Comparison of ENCODE assay signal across 1 cellular context in the genomic region with DNA sequence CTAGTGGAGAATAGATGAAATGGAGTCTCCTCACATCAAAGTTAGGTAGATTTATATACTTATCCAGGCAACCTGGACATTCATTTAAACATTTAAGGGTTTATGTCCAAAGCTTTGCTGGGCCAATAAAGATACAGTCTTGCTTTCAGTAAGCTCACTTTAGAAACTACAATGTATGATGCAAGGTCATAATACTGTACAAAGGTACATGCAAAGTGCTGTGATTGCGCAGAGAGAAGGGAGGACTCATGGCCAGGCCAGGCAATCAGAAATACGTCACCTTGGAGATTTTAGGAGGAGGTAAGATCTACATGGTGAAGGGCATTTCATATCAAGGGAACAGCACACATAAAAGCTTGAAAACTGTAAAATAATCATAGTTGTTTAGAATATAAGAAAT.
TF ChIP-seq lines count a peak whose summit lies in the region.

No MANE protein-coding gene starts in this region.

TF ChIP-seq in GM23338, 12 proteins besides CTCF, POLR2A, EP300 and RAD21 (continued from another document):
- TF ChIP-seq, protein P1, sequence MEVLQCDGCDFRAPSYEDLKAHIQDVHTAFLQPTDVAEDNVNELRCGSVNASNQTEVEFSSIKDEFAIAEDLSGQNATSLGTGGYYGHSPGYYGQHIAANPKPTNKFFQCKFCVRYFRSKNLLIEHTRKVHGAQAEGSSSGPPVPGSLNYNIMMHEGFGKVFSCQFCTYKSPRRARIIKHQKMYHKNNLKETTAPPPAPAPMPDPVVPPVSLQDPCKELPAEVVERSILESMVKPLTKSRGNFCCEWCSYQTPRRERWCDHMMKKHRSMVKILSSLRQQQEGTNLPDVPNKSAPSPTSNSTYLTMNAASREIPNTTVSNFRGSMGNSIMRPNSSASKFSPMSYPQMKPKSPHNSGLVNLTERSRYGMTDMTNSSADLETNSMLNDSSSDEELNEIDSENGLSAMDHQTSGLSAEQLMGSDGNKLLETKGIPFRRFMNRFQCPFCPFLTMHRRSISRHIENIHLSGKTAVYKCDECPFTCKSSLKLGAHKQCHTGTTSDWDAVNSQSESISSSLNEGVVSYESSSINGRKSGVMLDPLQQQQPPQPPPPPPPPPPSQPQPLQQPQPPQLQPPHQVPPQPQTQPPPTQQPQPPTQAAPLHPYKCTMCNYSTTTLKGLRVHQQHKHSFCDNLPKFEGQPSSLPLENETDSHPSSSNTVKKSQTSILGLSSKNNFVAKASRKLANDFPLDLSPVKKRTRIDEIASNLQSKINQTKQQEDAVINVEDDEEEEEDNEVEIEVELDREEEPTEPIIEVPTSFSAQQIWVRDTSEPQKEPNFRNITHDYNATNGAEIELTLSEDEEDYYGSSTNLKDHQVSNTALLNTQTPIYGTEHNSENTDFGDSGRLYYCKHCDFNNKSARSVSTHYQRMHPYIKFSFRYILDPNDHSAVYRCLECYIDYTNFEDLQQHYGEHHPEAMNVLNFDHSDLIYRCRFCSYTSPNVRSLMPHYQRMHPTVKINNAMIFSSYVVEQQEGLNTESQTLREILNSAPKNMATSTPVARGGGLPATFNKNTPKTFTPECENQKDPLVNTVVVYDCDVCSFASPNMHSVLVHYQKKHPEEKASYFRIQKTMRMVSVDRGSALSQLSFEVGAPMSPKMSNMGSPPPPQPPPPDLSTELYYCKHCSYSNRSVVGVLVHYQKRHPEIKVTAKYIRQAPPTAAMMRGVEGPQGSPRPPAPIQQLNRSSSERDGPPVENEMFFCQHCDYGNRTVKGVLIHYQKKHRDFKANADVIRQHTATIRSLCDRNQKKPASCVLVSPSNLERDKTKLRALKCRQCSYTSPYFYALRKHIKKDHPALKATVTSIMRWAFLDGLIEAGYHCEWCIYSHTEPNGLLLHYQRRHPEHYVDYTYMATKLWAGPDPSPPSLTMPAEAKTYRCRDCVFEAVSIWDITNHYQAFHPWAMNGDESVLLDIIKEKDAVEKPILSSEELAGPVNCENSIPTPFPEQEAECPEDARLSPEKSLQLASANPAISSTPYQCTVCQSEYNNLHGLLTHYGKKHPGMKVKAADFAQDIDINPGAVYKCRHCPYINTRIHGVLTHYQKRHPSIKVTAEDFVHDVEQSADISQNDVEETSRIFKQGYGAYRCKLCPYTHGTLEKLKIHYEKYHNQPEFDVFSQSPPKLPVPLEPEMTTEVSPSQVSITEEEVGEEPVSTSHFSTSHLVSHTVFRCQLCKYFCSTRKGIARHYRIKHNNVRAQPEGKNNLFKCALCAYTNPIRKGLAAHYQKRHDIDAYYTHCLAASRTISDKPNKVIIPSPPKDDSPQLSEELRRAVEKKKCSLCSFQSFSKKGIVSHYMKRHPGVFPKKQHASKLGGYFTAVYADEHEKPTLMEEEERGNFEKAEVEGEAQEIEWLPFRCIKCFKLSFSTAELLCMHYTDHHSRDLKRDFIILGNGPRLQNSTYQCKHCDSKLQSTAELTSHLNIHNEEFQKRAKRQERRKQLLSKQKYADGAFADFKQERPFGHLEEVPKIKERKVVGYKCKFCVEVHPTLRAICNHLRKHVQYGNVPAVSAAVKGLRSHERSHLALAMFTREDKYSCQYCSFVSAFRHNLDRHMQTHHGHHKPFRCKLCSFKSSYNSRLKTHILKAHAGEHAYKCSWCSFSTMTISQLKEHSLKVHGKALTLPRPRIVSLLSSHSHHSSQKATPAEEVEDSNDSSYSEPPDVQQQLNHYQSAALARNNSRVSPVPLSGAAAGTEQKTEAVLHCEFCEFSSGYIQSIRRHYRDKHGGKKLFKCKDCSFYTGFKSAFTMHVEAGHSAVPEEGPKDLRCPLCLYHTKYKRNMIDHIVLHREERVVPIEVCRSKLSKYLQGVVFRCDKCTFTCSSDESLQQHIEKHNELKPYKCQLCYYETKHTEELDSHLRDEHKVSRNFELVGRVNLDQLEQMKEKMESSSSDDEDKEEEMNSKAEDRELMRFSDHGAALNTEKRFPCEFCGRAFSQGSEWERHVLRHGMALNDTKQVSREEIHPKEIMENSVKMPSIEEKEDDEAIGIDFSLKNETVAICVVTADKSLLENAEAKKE (CRISPR knock-in tag; IDR thresholded peaks at IDR 0.05): no peak
- TF ChIP-seq, protein P2, sequence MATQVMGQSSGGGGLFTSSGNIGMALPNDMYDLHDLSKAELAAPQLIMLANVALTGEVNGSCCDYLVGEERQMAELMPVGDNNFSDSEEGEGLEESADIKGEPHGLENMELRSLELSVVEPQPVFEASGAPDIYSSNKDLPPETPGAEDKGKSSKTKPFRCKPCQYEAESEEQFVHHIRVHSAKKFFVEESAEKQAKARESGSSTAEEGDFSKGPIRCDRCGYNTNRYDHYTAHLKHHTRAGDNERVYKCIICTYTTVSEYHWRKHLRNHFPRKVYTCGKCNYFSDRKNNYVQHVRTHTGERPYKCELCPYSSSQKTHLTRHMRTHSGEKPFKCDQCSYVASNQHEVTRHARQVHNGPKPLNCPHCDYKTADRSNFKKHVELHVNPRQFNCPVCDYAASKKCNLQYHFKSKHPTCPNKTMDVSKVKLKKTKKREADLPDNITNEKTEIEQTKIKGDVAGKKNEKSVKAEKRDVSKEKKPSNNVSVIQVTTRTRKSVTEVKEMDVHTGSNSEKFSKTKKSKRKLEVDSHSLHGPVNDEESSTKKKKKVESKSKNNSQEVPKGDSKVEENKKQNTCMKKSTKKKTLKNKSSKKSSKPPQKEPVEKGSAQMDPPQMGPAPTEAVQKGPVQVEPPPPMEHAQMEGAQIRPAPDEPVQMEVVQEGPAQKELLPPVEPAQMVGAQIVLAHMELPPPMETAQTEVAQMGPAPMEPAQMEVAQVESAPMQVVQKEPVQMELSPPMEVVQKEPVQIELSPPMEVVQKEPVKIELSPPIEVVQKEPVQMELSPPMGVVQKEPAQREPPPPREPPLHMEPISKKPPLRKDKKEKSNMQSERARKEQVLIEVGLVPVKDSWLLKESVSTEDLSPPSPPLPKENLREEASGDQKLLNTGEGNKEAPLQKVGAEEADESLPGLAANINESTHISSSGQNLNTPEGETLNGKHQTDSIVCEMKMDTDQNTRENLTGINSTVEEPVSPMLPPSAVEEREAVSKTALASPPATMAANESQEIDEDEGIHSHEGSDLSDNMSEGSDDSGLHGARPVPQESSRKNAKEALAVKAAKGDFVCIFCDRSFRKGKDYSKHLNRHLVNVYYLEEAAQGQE (IDR thresholded peaks at IDR 0.05; ENCODE audit: unreplicated experiment): no peak
- TF ChIP-seq JUNB (IDR thresholded peaks at IDR 0.05; ENCODE audit: unreplicated experiment): no peak
- TF ChIP-seq STAT1 (IDR thresholded peaks at IDR 0.05; ENCODE audit: unreplicated experiment): no peak
- TF ChIP-seq CREB1 (CRISPR knock-in tag; IDR thresholded peaks at IDR 0.05; ENCODE audit: low read depth): no peak
- TF ChIP-seq EZH2phosphoT487 (IDR thresholded peaks at IDR 0.05; ENCODE audit: unreplicated experiment): no peak
